17 cellular contexts compared by ENCODE assay signal in genomic region chr17:9242497-9242881, GRCh38.
A peak's percentile ranks its signal among the peaks of the same experiment; 100 is the strongest.
DNase-seq lines count a peak whose midpoint lies in the region; TF ChIP-seq lines count a peak whose summit lies in the region.
"Had no signal": no experiment of that assay in that cellular context is flagged by ENCODE, and none has a peak within 500 bp of the region (broad histone marks: within the 10 kb centered on the region; RNA-seq: fewer than 3 reads in every experiment).

No MANE protein-coding gene starts in this region.

- H3K4me3 ChIP-seq in ascending aorta (no peak overlapping the region), left ventricle myocardium inferior (no peak overlapping the region), tibial nerve (no peak overlapping the region)
- H3K4me3 ChIP-seq: lung had no signal

- TF ChIP-seq EP300 in tibial nerve (IDR thresholded peaks at IDR 0.05), result no peak

- peaks cover 24% of the 10 kb centered on the region for H3K4me1 Mint-ChIP-seq in progenitor cell of endocrine pancreas (ENCODE audit: low read depth)
- no peaks in the 10 kb centered on the region for H3K4me1 Mint-ChIP-seq in HFFc6 (ENCODE audit: low read depth)

- H3K27me3 Mint-ChIP-seq in progenitor cell of endocrine pancreas, result peaks cover 19% of the 10 kb centered on the region
- H3K27me3 Mint-ChIP-seq in HFFc6 (ENCODE audit: insufficient read depth), result peaks cover 2% of the 10 kb centered on the region; the same call in 1 of the 2 replicates
- H3K27me3 Mint-ChIP-seq: T-cell had no signal

- DNase-seq in ascending aorta (ENCODE audit: low spot score in 2 of 2) (no peak), left ventricle myocardium inferior (no peak), progenitor cell of endocrine pancreas (ENCODE audit: low spot score, unreplicated experiment) (no peak), tibial nerve (ENCODE audit: low spot score in 2 of 2) (no peak), NCI-H510A treated with DMSO at 0.1 percent for 48 hours (lab: John Stamatoyannopoulos, UW) (no peak), NCI-H2081 treated with DMSO at 0.1 percent for 48 hours (lab: John Stamatoyannopoulos, UW) (no peak), cerebellar cortex (ENCODE audit: low spot score) (no peak), HFFc6 (no peak)
- DNase-seq: activated CD8-positive, alpha-beta memory T cell treated with anti-CD3 and anti-CD28 coated beads, Interleukin-2, amount 50 U/mL, for 48 hours; activated naive CD8-positive, alpha-beta T cell treated with anti-CD3 and anti-CD28 coated beads, Interleukin-2, amount 10 ng/mL, durations not matched to agents 7 days and 5 days; brain microvascular endothelial cell; IMR-90; NCI-H1417 treated with DMSO at 0.1 percent for 48 hours; NCI-H2171; stimulated activated CD4-positive, alpha-beta T cell treated with anti-CD3 and anti-CD28 coated beads, Interleukin-12 subunit alpha, Interleukin-12 subunit beta, amount 100 ng/mL, for 4 hours; T-cell had no signal

- intact Hi-C loops in ascending aorta (cut with DNase I) (loop anchor here (5.0 kb wide), 1 partner anchor 120 kb away; no protein-coding TSS in a partner anchor), left ventricle myocardium inferior (cut with micrococcal nuclease) (no loop called here)

- no peak overlapping the region for H3K4me3 Mint-ChIP-seq in progenitor cell of endocrine pancreas (ENCODE audit: low read depth)
- no peak overlapping the region for H3K4me3 Mint-ChIP-seq in HFFc6
- H3K4me3 Mint-ChIP-seq: activated naive CD8-positive, alpha-beta T cell treated with anti-CD3 and anti-CD28 coated beads, Interleukin-2, amount 10 ng/mL, durations not matched to agents 7 days and 5 days had no signal

- no peaks in the 10 kb centered on the region for H3K9me3 ChIP-seq in ascending aorta
- no peaks in the 10 kb centered on the region for H3K9me3 ChIP-seq in left ventricle myocardium inferior (replicated peaks)
- H3K9me3 ChIP-seq in tibial nerve, result no peaks in the 10 kb centered on the region

- WGBS in tibial nerve, 2 donors, result 68 to 73% methylated on average over 12 to 16 of the region's 16 CpGs

- H3K4me1 ChIP-seq in ascending aorta, result peaks cover 21 to 57% of the 10 kb centered on the region in 2 donors
- peaks cover 60% of the 10 kb centered on the region for H3K4me1 ChIP-seq in left ventricle myocardium inferior
- peaks cover 0 to 58% (median 32%) of the 10 kb centered on the region in 4 donors for H3K4me1 ChIP-seq in tibial nerve

- H3K27me3 ChIP-seq in ascending aorta (no peaks in the 10 kb centered on the region), left ventricle myocardium inferior (ENCODE audit: low read depth) (no peaks in the 10 kb centered on the region), tibial nerve (no peaks in the 10 kb centered on the region)
- H3K27me3 ChIP-seq: brain microvascular endothelial cell had no signal

- no peaks in the 10 kb centered on the region for H3K9me3 Mint-ChIP-seq in progenitor cell of endocrine pancreas (ENCODE audit: low read depth)
- H3K9me3 Mint-ChIP-seq in HFFc6, result no peaks in the 10 kb centered on the region; the same call in 1 of the 2 replicates
- H3K9me3 Mint-ChIP-seq: activated naive CD8-positive, alpha-beta T cell treated with anti-CD3 and anti-CD28 coated beads, Interleukin-2, amount 10 ng/mL, durations not matched to agents 7 days and 5 days; T-cell had no signal

- no peak for TF ChIP-seq CTCF in ascending aorta (IDR thresholded peaks at IDR 0.05)
- TF ChIP-seq CTCF in left ventricle myocardium inferior (IDR thresholded peaks at IDR 0.05; ENCODE audit: borderline replicate concordance), result no peak
- no peak for TF ChIP-seq CTCF in progenitor cell of endocrine pancreas (IDR thresholded peaks at IDR 0.05; ENCODE audit: unreplicated experiment)
- TF ChIP-seq CTCF in tibial nerve (IDR thresholded peaks at IDR 0.05), result no peak
- TF ChIP-seq CTCF in HFFc6 (IDR thresholded peaks at IDR 0.05), result no peak

- H3K36me3 Mint-ChIP-seq in progenitor cell of endocrine pancreas (ENCODE audit: insufficient read depth) (no peaks in the 10 kb centered on the region), HFFc6 (ENCODE audit: low read depth) (no peaks in the 10 kb centered on the region)
- H3K36me3 Mint-ChIP-seq: activated naive CD8-positive, alpha-beta T cell treated with anti-CD3 and anti-CD28 coated beads, Interleukin-2, amount 10 ng/mL, durations not matched to agents 7 days and 5 days had no signal

- H3K27ac Mint-ChIP-seq in progenitor cell of endocrine pancreas (peak overlapping the region; percentile 74), HFFc6 (no peak overlapping the region)
- H3K27ac Mint-ChIP-seq: activated naive CD8-positive, alpha-beta T cell treated with anti-CD3 and anti-CD28 coated beads, Interleukin-2, amount 10 ng/mL, durations not matched to agents 7 days and 5 days; T-cell had no signal

- TF ChIP-seq POLR2A in tibial nerve (IDR thresholded peaks at IDR 0.05), result no peak

- H3K36me3 ChIP-seq in ascending aorta (no peaks in the 10 kb centered on the region), left ventricle myocardium inferior (no peaks in the 10 kb centered on the region), tibial nerve (no peaks in the 10 kb centered on the region)
- H3K36me3 ChIP-seq: brain microvascular endothelial cell had no signal

- H3K27ac ChIP-seq in ascending aorta (peak overlapping the region; percentile 99 to 100), left ventricle myocardium inferior (replicated peaks) (peak overlapping the region; percentile 97), tibial nerve (peak overlapping the region in 3 of 4 donors; percentile 94 to 99 (median 97))
- H3K27ac ChIP-seq: brain microvascular endothelial cell had no signal
